In genomic region chr6:92687278-92687677, GRCh38 we compare ENCODE assay signal across 17 cellular contexts.
"Had no signal": no experiment of that assay in that cellular context is flagged by ENCODE, and none has a peak within 500 bp of the region (broad histone marks: within the 10 kb centered on the region; RNA-seq: fewer than 3 reads in every experiment).

No MANE protein-coding gene starts in this region.

- H3K4me1 ChIP-seq: stomach had no signal

- H3K36me3 Mint-ChIP-seq: activated naive CD8-positive, alpha-beta T cell treated with anti-CD3 and anti-CD28 coated beads for 36 hours; memory B cell; natural killer cell had no signal

- H3K36me3 ChIP-seq: left ventricle myocardium inferior, stomach had no signal

- H3K4me1 Mint-ChIP-seq: activated naive CD8-positive, alpha-beta T cell treated with anti-CD3 and anti-CD28 coated beads for 36 hours; endodermal cell; memory B cell; natural killer cell had no signal

- H3K4me3 ChIP-seq: left ventricle myocardium inferior, stomach had no signal

- FAIRE-seq: keratinocyte, small intestine, urothelium cell line had no signal

- H3K27me3 ChIP-seq: stomach had no signal

- H3K9me3 ChIP-seq: left ventricle myocardium inferior, stomach had no signal

- H3K9me3 Mint-ChIP-seq: endodermal cell, memory B cell had no signal

- H3K4me3 Mint-ChIP-seq: activated naive CD8-positive, alpha-beta T cell treated with anti-CD3 and anti-CD28 coated beads for 36 hours; activated T-cell treated with anti-CD3 and anti-CD28 coated beads, Interleukin-2, amount 50 U/mL, for 24 hours; endodermal cell; memory B cell; natural killer cell had no signal

- H3K27me3 Mint-ChIP-seq: activated naive CD8-positive, alpha-beta T cell treated with anti-CD3 and anti-CD28 coated beads for 36 hours; activated T-cell treated with anti-CD3 and anti-CD28 coated beads, Interleukin-2, amount 50 U/mL, for 24 hours; memory B cell had no signal

- DNase-seq: activated CD4-positive, alpha-beta T cell treated with anti-CD3 and anti-CD28 coated beads, Interleukin-2, amount 50 U/mL, for 4 hours; activated effector memory CD4-positive, alpha-beta T cell treated with Interleukin-2 at 50 U/mL for 16 hours; activated naive CD8-positive, alpha-beta T cell treated with anti-CD3 and anti-CD28 coated beads for 36 hours; activated T-cell treated with anti-CD3 and anti-CD28 coated beads, Interleukin-2, amount 50 U/mL, for 24 hours; anterior cingulate cortex; endodermal cell; erythroblast; left ventricle myocardium inferior; natural killer cell; posterior cingulate gyrus; right cardiac atrium; small intestine; stomach had no signal

- ATAC-seq: activated CD4-positive, CD25-positive, alpha-beta regulatory T cell treated with anti-CD3 and anti-CD28 coated beads, Interleukin-2, amount 50 U/mL, for 24 hours; natural killer cell; right cardiac atrium had no signal

- H3K27ac Mint-ChIP-seq: activated naive CD8-positive, alpha-beta T cell treated with anti-CD3 and anti-CD28 coated beads for 36 hours; activated T-cell treated with anti-CD3 and anti-CD28 coated beads, Interleukin-2, amount 50 U/mL, for 24 hours; endodermal cell; memory B cell; natural killer cell had no signal

- H3K27ac ChIP-seq: left ventricle myocardium inferior, stomach had no signal
